ENCODE assay signal across 8 cellular contexts in genomic region chr4:156970501-156971167, GRCh38. TPM values are rescaled to one million over a fixed set of nuclear protein-coding genes. Genes with fewer than 3 reads are reported as not detected.
DNase-seq lines count a peak whose midpoint lies in the region; TF ChIP-seq lines count a peak whose summit lies in the region.

No MANE protein-coding gene starts in this region.

- no peak for TF ChIP-seq POLR2A in testis (IDR thresholded peaks at IDR 0.05)

- H3K9ac ChIP-seq in mesendoderm (ENCODE audit: low read length) = peak overlapping the region; percentile 46

- no peaks in the 10 kb centered on the region for H3K27me3 ChIP-seq in mesendoderm (ENCODE audit: insufficient read depth, low read length, poor library complexity)
- H3K27me3 ChIP-seq in testis = no peaks in the 10 kb centered on the region

- intact Hi-C loops in testis (cut with DNase I; ENCODE audit: low total_unique reads) = no loop called here

- H3K36me3 ChIP-seq in mesendoderm (ENCODE audit: control insufficient read depth, insufficient read depth, low read length) = no peaks in the 10 kb centered on the region
- H3K36me3 ChIP-seq in testis (ENCODE audit: low read depth, missing control alignments) = no peaks in the 10 kb centered on the region

- H3K9me3 ChIP-seq in testis = no peaks in the 10 kb centered on the region

- peak overlapping the region; percentile 99 for H3K18ac ChIP-seq in mesendoderm (ENCODE audit: low read length)

- DNase-seq in HPDE6-E6E7 (ENCODE audit: extremely low spot score) (peak; percentile 58), SKM-1 treated with dmso at 0.1 percent for 144 hours (lab: John Stamatoyannopoulos, UW; ENCODE audit: unreplicated experiment) (peak; percentile 68), epithelial cell of proximal tubule (ENCODE audit: low read depth) (no peak), mesendoderm (peak; percentile 85), testis (peak; percentile 66)
- DNase-seq in activated effector memory CD4-positive, alpha-beta T cell treated with Interleukin-2 at 50 U/mL for 16 hours = no peak
- DNase-seq in activated CD8-positive, alpha-beta memory T cell treated with anti-CD3 and anti-CD28 coated beads, Interleukin-2, amount 50 U/mL, for 48 hours = no peak

- H3K4me3 ChIP-seq in epithelial cell of proximal tubule (ENCODE audit: low read depth, low read length) (peak overlapping the region; percentile 89), mesendoderm (ENCODE audit: low read length) (peak overlapping the region; percentile 24), testis (peak overlapping the region; percentile 86)

- H2BK5ac ChIP-seq in mesendoderm (ENCODE audit: low read length) = no peak overlapping the region

- no peak overlapping the region for H4K5ac ChIP-seq in mesendoderm (ENCODE audit: low read length)

- H3K4me2 ChIP-seq in mesendoderm (ENCODE audit: low read length) = peak overlapping the region; percentile 72

- no peak overlapping the region for H2BK120ac ChIP-seq in mesendoderm (ENCODE audit: low read depth, low read length)

- no CpG with 5 or more reads among the region's 22 CpGs for WGBS in mesendoderm (ENCODE audit: extremely low coverage, insufficient coverage, low lambda C conversion rate)
- WGBS in testis, 2 donors = 1% methylated on average over 18 to 22 of the region's 22 CpGs

- no peak overlapping the region for H2BK15ac ChIP-seq in mesendoderm (replicated peaks; ENCODE audit: low read depth)

- no peaks in the 10 kb centered on the region for H3K4me1 ChIP-seq in mesendoderm (ENCODE audit: control insufficient read depth, low read depth, low read length)
- peaks cover 9% of the 10 kb centered on the region for H3K4me1 ChIP-seq in testis

- H3K4ac ChIP-seq in mesendoderm (ENCODE audit: low read depth, low read length) = no peak overlapping the region

- TF ChIP-seq CTCF in C4-2B (conservative IDR thresholded peaks at IDR 0.05) (peak; percentile 24), epithelial cell of proximal tubule (conservative IDR thresholded peaks at IDR 0.05; ENCODE audit: low read depth, low read length) (peak; percentile 55), testis (IDR thresholded peaks at IDR 0.05) (peak in 2 of 3 experiments; percentile 23)

- H2AK5ac ChIP-seq in mesendoderm (ENCODE audit: low read length) = no peak overlapping the region

- H3K79me2 ChIP-seq in mesendoderm (ENCODE audit: control insufficient read depth, insufficient read depth, low read length) = no peaks in the 10 kb centered on the region

- no peak overlapping the region for H4K8ac ChIP-seq in mesendoderm (ENCODE audit: low read depth, low read length)

- H3K79me1 ChIP-seq in mesendoderm (ENCODE audit: low read length) = no peaks in the 10 kb centered on the region

- H3K56ac ChIP-seq in mesendoderm (ENCODE audit: low read length) = peak overlapping the region; percentile 62

- H3K27ac ChIP-seq in C4-2B = no peak overlapping the region
- no peak overlapping the region for H3K27ac ChIP-seq in mesendoderm (ENCODE audit: low read depth, low read length)
- peak overlapping the region; percentile 83 to 87 for H3K27ac ChIP-seq in testis

- H3K23ac ChIP-seq in mesendoderm (ENCODE audit: low read length) = no peak overlapping the region

RNA-seq across cellular contexts. Expression of gene PDGFC, which starts 1.0 kb away (rescaled TPM):
- total RNA-seq in epithelial cell of proximal tubule (56.7 and 64.7 TPM in 2 replicates), testis (1 to 10 TPM; 7.8 to 9.4 TPM)
- polyA plus RNA-seq in mesendoderm (2013, experiment 1 of 2) = 2.2 TPM
- 2.1 TPM for polyA plus RNA-seq in mesendoderm (2013, experiment 2 of 2)
- polyA plus RNA-seq in testis (ENCODE audit: insufficient read depth, low read depth, low replicate concordance) = 13.8 TPM

Comparison
In these comparisons a context has a peak if more than half of its experiments do, and no peak if none do; other contexts are left out.
1. H3K27ac ChIP-seq: peak in testis (2 of 2); none in C4-2B (single experiment) and mesendoderm (single experiment).
2. DNase-seq: peak in HPDE6-E6E7 (single experiment), SKM-1 treated with dmso at 0.1 percent for 144 hours (single experiment), mesendoderm (single experiment) and testis (single experiment); none in epithelial cell of proximal tubule (single experiment), activated effector memory CD4-positive, alpha-beta T cell treated with Interleukin-2 at 50 U/mL for 16 hours (single experiment) and activated CD8-positive, alpha-beta memory T cell treated with anti-CD3 and anti-CD28 coated beads, Interleukin-2, amount 50 U/mL, for 48 hours (single experiment).
3. H3K4me3 ChIP-seq: peak in every context shown above with its lines; median percentile 89 in epithelial cell of proximal tubule; 86 in testis; 24 in mesendoderm.
4. Peak in every context shown above with its lines, with median percentiles within 50 percentile points of each other: CTCF ChIP-seq.